Comparison of ENCODE assay signal across 38 cellular contexts in the genomic region with DNA sequence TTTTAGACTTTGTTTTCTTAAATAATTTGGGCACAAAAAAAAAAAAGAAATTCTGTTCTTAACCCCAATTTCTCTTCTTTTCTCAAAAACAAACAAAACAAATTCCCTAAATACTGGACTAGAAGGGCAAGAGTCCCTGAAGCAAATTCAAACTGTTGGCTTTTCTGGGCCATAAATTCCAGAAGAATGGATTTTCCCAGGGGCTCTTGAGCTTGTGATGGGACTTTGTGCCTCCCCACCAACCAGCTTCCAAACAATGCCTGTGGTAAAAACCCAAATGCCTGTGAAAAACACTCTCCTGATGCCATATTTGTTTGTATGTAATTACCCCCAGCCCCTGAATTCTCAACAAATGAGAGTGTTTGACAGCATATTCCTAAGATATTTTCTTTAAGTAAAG. TPM values are rescaled to one million over a fixed set of nuclear protein-coding genes. Genes with fewer than 3 reads are reported as not detected.
"Had no signal": no experiment of that assay in that cellular context is flagged by ENCODE, and none has a peak within 500 bp of the region (broad histone marks: within the 10 kb centered on the region; RNA-seq: fewer than 3 reads in every experiment).

No MANE protein-coding gene starts in this region.

- H3K4me3 Mint-ChIP-seq: activated CD4-positive, alpha-beta memory T cell treated with anti-CD3 and anti-CD28 coated beads, Interleukin-2, amount 10 ng/mL, durations not matched to agents 7 days and 5 days; activated CD4-positive, alpha-beta T cell treated with anti-CD3 and anti-CD28 coated beads for 36 hours; activated CD4-positive, alpha-beta T cell treated with anti-CD3 and anti-CD28 coated beads, Interleukin-2, amount 10 ng/mL, durations not matched to agents 7 days and 5 days; activated CD8-positive, alpha-beta memory T cell treated with anti-CD3 and anti-CD28 coated beads, Interleukin-2, amount 10 ng/mL, durations not matched to agents 7 days and 5 days; activated CD8-positive, alpha-beta T cell treated with anti-CD3 and anti-CD28 coated beads, Interleukin-2, amount 10 ng/mL, durations not matched to agents 7 days and 5 days; activated naive CD4-positive, alpha-beta T cell treated with anti-CD3 and anti-CD28 coated beads, Interleukin-2, amount 10 ng/mL, durations not matched to agents 7 days and 5 days; activated naive CD4-positive, alpha-beta T cell treated with anti-CD3 and anti-CD28 coated beads, Interleukin-2, amount 50 U/mL, for 24 hours; activated naive CD8-positive, alpha-beta T cell; activated naive CD8-positive, alpha-beta T cell treated with anti-CD3 and anti-CD28 coated beads, Interleukin-2, amount 10 ng/mL, durations not matched to agents 7 days and 5 days; activated naive CD8-positive, alpha-beta T cell treated with anti-CD3 and anti-CD28 coated beads, Interleukin-2, amount 50 U/mL, for 24 hours; activated T-cell treated with anti-CD3 and anti-CD28 coated beads, Interleukin-2, amount 50 U/mL, for 24 hours; brain; central memory CD8-positive, alpha-beta T cell; T-helper 1 cell treated with Interleukin-12 subunit alpha and Interleukin-12 subunit beta and Interleukin-4 antibody, amounts not matched to agents 30 μg/mL and 1 μg/mL, for 36 hours; T-helper 2 cell treated with Interferon-gamma antibody and Interleukin-4, amounts not matched to agents 5 μg/mL and 100 μg/mL, for 36 hours; WTC11 had no signal

- DNase-seq: activated CD4-positive, alpha-beta memory T cell treated with anti-CD3 and anti-CD28 coated beads, Interleukin-2, amount 10 ng/mL, durations not matched to agents 7 days and 5 days; activated CD4-positive, alpha-beta T cell treated with anti-CD3 and anti-CD28 coated beads for 1 hour; activated CD4-positive, alpha-beta T cell treated with anti-CD3 and anti-CD28 coated beads for 36 hours; activated CD4-positive, alpha-beta T cell treated with anti-CD3 and anti-CD28 coated beads for 48 hours; activated CD4-positive, alpha-beta T cell treated with anti-CD3 and anti-CD28 coated beads, Interleukin-2, amount 10 ng/mL, durations not matched to agents 7 days and 5 days; activated CD4-positive, alpha-beta T cell treated with anti-CD3 and anti-CD28 coated beads, Interleukin-2, amount 50 U/mL, for 48 hours; activated CD4-positive, CD25-positive, alpha-beta regulatory T cell; activated CD8-positive, alpha-beta memory T cell treated with anti-CD3 and anti-CD28 coated beads for 24 hours; activated CD8-positive, alpha-beta memory T cell treated with anti-CD3 and anti-CD28 coated beads, Interleukin-2, amount 10 ng/mL, durations not matched to agents 7 days and 5 days; activated CD8-positive, alpha-beta memory T cell treated with anti-CD3 and anti-CD28 coated beads, Interleukin-2, amount 50 U/mL, for 48 hours; activated CD8-positive, alpha-beta T cell treated with anti-CD3 and anti-CD28 coated beads, Interleukin-2, amount 10 ng/mL, durations not matched to agents 7 days and 5 days; activated effector memory CD4-positive, alpha-beta T cell treated with Interleukin-2 at 50 U/mL for 16 hours; activated gamma-delta T cell; activated naive CD4-positive, alpha-beta T cell treated with anti-CD3 and anti-CD28 coated beads, Interleukin-2, amount 10 ng/mL, durations not matched to agents 7 days and 5 days; activated naive CD4-positive, alpha-beta T cell treated with Interleukin-2 at 50 U/mL for 16 hours; activated naive CD8-positive, alpha-beta T cell treated with anti-CD3 and anti-CD28 coated beads, Interleukin-2, amount 10 ng/mL, durations not matched to agents 7 days and 5 days; activated naive CD8-positive, alpha-beta T cell treated with anti-CD3 and anti-CD28 coated beads, Interleukin-2, amount 50 U/mL, for 24 hours; activated T-cell treated with anti-CD3 and anti-CD28 coated beads, Interleukin-2, amount 50 U/mL, for 24 hours; activated T-cell treated with anti-CD3 and anti-CD28 coated beads, Interleukin-2, amount 50 U/mL, for 48 hours; amygdala; anterior cingulate cortex; caudate nucleus; cerebellar nuclear complex; T-helper 1 cell; T-helper 2 cell; T-helper 9 cell; WERI-Rb-1 had no signal

- H3K4me3 ChIP-seq: ascending aorta, cardiac muscle cell had no signal

- H3K9me3 Mint-ChIP-seq: activated CD4-positive, alpha-beta memory T cell treated with anti-CD3 and anti-CD28 coated beads, Interleukin-2, amount 10 ng/mL, durations not matched to agents 7 days and 5 days; activated CD4-positive, alpha-beta T cell treated with anti-CD3 and anti-CD28 coated beads, Interleukin-2, amount 10 ng/mL, durations not matched to agents 7 days and 5 days; activated naive CD4-positive, alpha-beta T cell treated with anti-CD3 and anti-CD28 coated beads, Interleukin-2, amount 10 ng/mL, durations not matched to agents 7 days and 5 days; activated naive CD4-positive, alpha-beta T cell treated with anti-CD3 and anti-CD28 coated beads, Interleukin-2, amount 50 U/mL, for 24 hours; activated naive CD8-positive, alpha-beta T cell treated with anti-CD3 and anti-CD28 coated beads, Interleukin-2, amount 10 ng/mL, durations not matched to agents 7 days and 5 days; activated naive CD8-positive, alpha-beta T cell treated with anti-CD3 and anti-CD28 coated beads, Interleukin-2, amount 50 U/mL, for 24 hours; activated T-cell treated with anti-CD3 and anti-CD28 coated beads, Interleukin-2, amount 50 U/mL, for 24 hours; activated T-helper 2 cell treated with anti-CD3 and anti-CD28 coated beads, Interferon-gamma antibody, Interleukin-2, Interleukin-4, amounts not matched to agents 10 μg/mL and 5 μg/mL and 100 μg/mL, durations not matched to agents 14 hours and 24 hours and 36 hours; central memory CD8-positive, alpha-beta T cell; T-helper 1 cell treated with Interleukin-12 subunit alpha and Interleukin-12 subunit beta and Interleukin-4 antibody, amounts not matched to agents 30 μg/mL and 1 μg/mL, for 36 hours; T-helper 2 cell treated with Interferon-gamma antibody and Interleukin-4, amounts not matched to agents 5 μg/mL and 100 μg/mL, for 36 hours; WTC11 had no signal

- H3K27me3 Mint-ChIP-seq: activated naive CD4-positive, alpha-beta T cell treated with anti-CD3 and anti-CD28 coated beads, Interleukin-2, amount 10 ng/mL, durations not matched to agents 7 days and 5 days; activated naive CD8-positive, alpha-beta T cell treated with anti-CD3 and anti-CD28 coated beads, Interleukin-2, amount 50 U/mL, for 24 hours; brain had no signal

- ATAC-seq: activated CD4-positive, alpha-beta T cell treated with anti-CD3 and anti-CD28 coated beads for 36 hours; activated CD4-positive, CD25-positive, alpha-beta regulatory T cell treated with anti-CD3 and anti-CD28 coated beads, Interleukin-2, amount 50 U/mL, for 24 hours; activated CD8-positive, alpha-beta memory T cell treated with anti-CD3 and anti-CD28 coated beads, Interleukin-2, amount 10 ng/mL, durations not matched to agents 7 days and 5 days; activated CD8-positive, alpha-beta T cell treated with anti-CD3 and anti-CD28 coated beads, Interleukin-2, amount 10 ng/mL, durations not matched to agents 7 days and 5 days; activated naive CD8-positive, alpha-beta T cell treated with anti-CD3 and anti-CD28 coated beads, Interleukin-2, amount 50 U/mL, for 24 hours; WTC11 had no signal

- H3K27ac Mint-ChIP-seq: activated CD4-positive, alpha-beta memory T cell treated with anti-CD3 and anti-CD28 coated beads, Interleukin-2, amount 10 ng/mL, durations not matched to agents 7 days and 5 days; activated CD4-positive, alpha-beta T cell treated with anti-CD3 and anti-CD28 coated beads for 36 hours; activated CD4-positive, alpha-beta T cell treated with anti-CD3 and anti-CD28 coated beads, Interleukin-2, amount 10 ng/mL, durations not matched to agents 7 days and 5 days; activated CD8-positive, alpha-beta memory T cell treated with anti-CD3 and anti-CD28 coated beads, Interleukin-2, amount 10 ng/mL, durations not matched to agents 7 days and 5 days; activated CD8-positive, alpha-beta T cell treated with anti-CD3 and anti-CD28 coated beads, Interleukin-2, amount 10 ng/mL, durations not matched to agents 7 days and 5 days; activated naive CD4-positive, alpha-beta T cell treated with anti-CD3 and anti-CD28 coated beads, Interleukin-2, amount 10 ng/mL, durations not matched to agents 7 days and 5 days; activated naive CD4-positive, alpha-beta T cell treated with anti-CD3 and anti-CD28 coated beads, Interleukin-2, amount 50 U/mL, for 24 hours; activated naive CD8-positive, alpha-beta T cell; activated naive CD8-positive, alpha-beta T cell treated with anti-CD3 and anti-CD28 coated beads, Interleukin-2, amount 10 ng/mL, durations not matched to agents 7 days and 5 days; activated naive CD8-positive, alpha-beta T cell treated with anti-CD3 and anti-CD28 coated beads, Interleukin-2, amount 50 U/mL, for 24 hours; activated T-cell treated with anti-CD3 and anti-CD28 coated beads, Interleukin-2, amount 50 U/mL, for 24 hours; activated T-helper 2 cell treated with anti-CD3 and anti-CD28 coated beads, Interferon-gamma antibody, Interleukin-2, Interleukin-4, amounts not matched to agents 10 μg/mL and 5 μg/mL and 100 μg/mL, durations not matched to agents 14 hours and 24 hours and 36 hours; brain; T-helper 1 cell treated with Interleukin-12 subunit alpha and Interleukin-12 subunit beta and Interleukin-4 antibody, amounts not matched to agents 30 μg/mL and 1 μg/mL, for 36 hours; T-helper 2 cell treated with Interferon-gamma antibody and Interleukin-4, amounts not matched to agents 5 μg/mL and 100 μg/mL, for 36 hours; WTC11 had no signal

- H3K9me3 ChIP-seq: ascending aorta had no signal

- H3K36me3 Mint-ChIP-seq: activated CD8-positive, alpha-beta memory T cell treated with anti-CD3 and anti-CD28 coated beads, Interleukin-2, amount 10 ng/mL, durations not matched to agents 7 days and 5 days; activated naive CD4-positive, alpha-beta T cell treated with anti-CD3 and anti-CD28 coated beads, Interleukin-2, amount 10 ng/mL, durations not matched to agents 7 days and 5 days; activated naive CD4-positive, alpha-beta T cell treated with anti-CD3 and anti-CD28 coated beads, Interleukin-2, amount 50 U/mL, for 24 hours; activated naive CD8-positive, alpha-beta T cell; activated naive CD8-positive, alpha-beta T cell treated with anti-CD3 and anti-CD28 coated beads, Interleukin-2, amount 10 ng/mL, durations not matched to agents 7 days and 5 days; WTC11 had no signal

- H3K4me1 Mint-ChIP-seq: activated CD4-positive, alpha-beta memory T cell treated with anti-CD3 and anti-CD28 coated beads, Interleukin-2, amount 10 ng/mL, durations not matched to agents 7 days and 5 days; activated CD4-positive, alpha-beta T cell treated with anti-CD3 and anti-CD28 coated beads for 36 hours; activated CD4-positive, alpha-beta T cell treated with anti-CD3 and anti-CD28 coated beads, Interleukin-2, amount 10 ng/mL, durations not matched to agents 7 days and 5 days; activated CD8-positive, alpha-beta memory T cell treated with anti-CD3 and anti-CD28 coated beads, Interleukin-2, amount 10 ng/mL, durations not matched to agents 7 days and 5 days; activated naive CD4-positive, alpha-beta T cell treated with anti-CD3 and anti-CD28 coated beads, Interleukin-2, amount 10 ng/mL, durations not matched to agents 7 days and 5 days; activated naive CD4-positive, alpha-beta T cell treated with anti-CD3 and anti-CD28 coated beads, Interleukin-2, amount 50 U/mL, for 24 hours; activated naive CD8-positive, alpha-beta T cell treated with anti-CD3 and anti-CD28 coated beads, Interleukin-2, amount 10 ng/mL, durations not matched to agents 7 days and 5 days; activated naive CD8-positive, alpha-beta T cell treated with anti-CD3 and anti-CD28 coated beads, Interleukin-2, amount 50 U/mL, for 24 hours; central memory CD8-positive, alpha-beta T cell; WTC11 had no signal

- H3K27me3 ChIP-seq: ascending aorta, cardiac muscle cell had no signal

- H3K36me3 ChIP-seq: cardiac muscle cell had no signal

RNA-seq across cellular contexts. Expression of a gene that starts 55.4 kb away (rescaled TPM):
- total RNA-seq: activated CD4-positive, alpha-beta T cell treated with anti-CD3 and anti-CD28 coated beads, Interleukin-2, amount 10 ng/mL, durations not matched to agents 7 days and 5 days; activated CD8-positive, alpha-beta memory T cell treated with anti-CD3 and anti-CD28 coated beads, Interleukin-2, amount 10 ng/mL, durations not matched to agents 7 days and 5 days; activated CD8-positive, alpha-beta T cell treated with anti-CD3 and anti-CD28 coated beads, Interleukin-2, amount 10 ng/mL, durations not matched to agents 7 days and 5 days; activated naive CD8-positive, alpha-beta T cell treated with anti-CD3 and anti-CD28 coated beads, Interleukin-2, amount 10 ng/mL, durations not matched to agents 7 days and 5 days; activated T-helper 2 cell treated with anti-CD3 and anti-CD28 coated beads, Interferon-gamma antibody, Interleukin-2, Interleukin-4, amounts not matched to agents 10 μg/mL and 5 μg/mL and 100 μg/mL, durations not matched to agents 14 hours and 24 hours and 36 hours had no signal
